ENCODE assay signal across 8 cellular contexts in genomic region chr22:43014876-43015676, GRCh38. TPM values are rescaled to one million over a fixed set of nuclear protein-coding genes. Genes with fewer than 3 reads are reported as not detected.
DNase-seq lines count a peak whose midpoint lies in the region; ATAC-seq and TF ChIP-seq lines count a peak whose summit lies in the region.

Gene PACSIN2 (minus strand): TSS chr22:43015149. CDS start chr22:42912080, 103,069 bp downstream.

- H3K27ac Mint-ChIP-seq in activated naive CD4-positive, alpha-beta T cell treated with anti-CD3 and anti-CD28 coated beads, Interleukin-2, amount 50 U/mL, for 72 hours: peak within 1 kb of the TSS; percentile 90 to 91

- intact Hi-C loops in testis (cut with DNase I; ENCODE audit: low total_unique reads): no loop called here

- peaks cover 0 to 6% of the 10 kb centered on the region in 2 donors for H3K36me3 Mint-ChIP-seq in activated naive CD4-positive, alpha-beta T cell treated with anti-CD3 and anti-CD28 coated beads, Interleukin-2, amount 50 U/mL, for 72 hours

- peak within 1 kb of the TSS; percentile 83 for H2AFZ ChIP-seq in osteoblast (ENCODE audit: low read length)

- H3K4me2 ChIP-seq in osteoblast (ENCODE audit: insufficient read depth, low read length): peak within 1 kb of the TSS; percentile 99

- no peaks in the 10 kb centered on the region for H3K27me3 ChIP-seq in osteoblast (ENCODE audit: insufficient read depth, low read length)
- H3K27me3 ChIP-seq in testis: no peaks in the 10 kb centered on the region

- TF ChIP-seq CTCF in GM12864 (IDR thresholded peaks at IDR 0.05; ENCODE audit: low read depth, low read length, missing control alignments): no peak
- no peak for TF ChIP-seq CTCF in osteoblast (IDR thresholded peaks at IDR 0.05; ENCODE audit: extremely low read depth, low read depth, low read length)
- no peak for TF ChIP-seq CTCF in testis (IDR thresholded peaks at IDR 0.05)

- WGBS in testis, 2 donors: 0 to 1% methylated on average over 18 to 62 of the region's 84 CpGs

- H3K27ac ChIP-seq in osteoblast (ENCODE audit: low read depth, low read length) (peak within 1 kb of the TSS; percentile 71), testis (peak within 1 kb of the TSS; percentile 63 to 77)

- no peaks in the 10 kb centered on the region for H3K9me3 Mint-ChIP-seq in activated naive CD4-positive, alpha-beta T cell treated with anti-CD3 and anti-CD28 coated beads, Interleukin-2, amount 50 U/mL, for 72 hours

- H4K20me1 ChIP-seq in osteoblast (ENCODE audit: insufficient read depth, low read length): peaks cover 19% of the 10 kb centered on the region

- H3K36me3 ChIP-seq in osteoblast (ENCODE audit: insufficient read depth, low read length) (no peaks in the 10 kb centered on the region), testis (ENCODE audit: low read depth, missing control alignments) (no peaks in the 10 kb centered on the region)

- peaks cover 46% of the 10 kb centered on the region for H3K79me2 ChIP-seq in osteoblast (ENCODE audit: insufficient read depth, low read length)

- H3K9me3 ChIP-seq in osteoblast (ENCODE audit: low read depth, low read length) (no peaks in the 10 kb centered on the region), testis (no peaks in the 10 kb centered on the region)

- H3K4me3 ChIP-seq in GM12864 (ENCODE audit: low read depth, low read length) (peak within 1 kb of the TSS; percentile 71), osteoblast (ENCODE audit: insufficient read depth, low read length) (peak within 1 kb of the TSS; percentile 83), testis (peak within 1 kb of the TSS; percentile 84 to 93)

- ATAC-seq in HG02642 (IDR thresholded peaks at IDR 0.05; ENCODE audit: poor library complexity, unreplicated experiment): peak; percentile 96
- ATAC-seq in activated naive CD4-positive, alpha-beta T cell treated with anti-CD3 and anti-CD28 coated beads, Interleukin-2, amount 50 U/mL, for 72 hours: peak; percentile 98 to 99

- DNase-seq in GM12864 (ENCODE audit: low read depth) (peak; percentile 96), NCI-H1105 (lab: John Stamatoyannopoulos, UW) (peak; percentile 94), SKM-1 (lab: John Stamatoyannopoulos, UW; ENCODE audit: unreplicated experiment) (peak; percentile 93), glomerular visceral epithelial cell (ENCODE audit: extremely low spot score) (peak; percentile 98), osteoblast (ENCODE audit: insufficient read length, low spot score, missing footprints) (peak; percentile 100), testis (peak; percentile 99)
- peak; percentile 99 for DNase-seq in activated naive CD4-positive, alpha-beta T cell treated with anti-CD3 and anti-CD28 coated beads, Interleukin-2, amount 50 U/mL, for 72 hours (ENCODE audit: low spot score in 2 of 2)

- TF ChIP-seq POLR2A in testis (IDR thresholded peaks at IDR 0.05): peak; percentile 76

- peaks cover 24% of the 10 kb centered on the region for H3K4me1 ChIP-seq in osteoblast (ENCODE audit: insufficient read depth, low read length)
- H3K4me1 ChIP-seq in testis: peaks cover 13% of the 10 kb centered on the region

RNA-seq across cellular contexts. Expression of gene PACSIN2, which starts in this region (rescaled TPM):
- 10 to 100 TPM; 25.6 to 28.2 TPM for total RNA-seq in activated naive CD4-positive, alpha-beta T cell treated with anti-CD3 and anti-CD28 coated beads, Interleukin-2, amount 50 U/mL, for 72 hours
- 33.0 and 38.0 TPM in 2 replicates for total RNA-seq in osteoblast
- total RNA-seq in testis: 10 to 100 TPM; 43.6 to 45.6 TPM
- 43.5 TPM for polyA plus RNA-seq in testis (ENCODE audit: insufficient read depth, low read depth, low replicate concordance)

Comparison
In these comparisons a context has a peak if more than half of its experiments do, and no peak if none do; other contexts are left out.
1. Peak in every context shown above with its lines: DNase-seq, ATAC-seq, H3K4me3 ChIP-seq and H3K27ac ChIP-seq.